1 cellular context compared by ENCODE assay signal in the genomic region with DNA sequence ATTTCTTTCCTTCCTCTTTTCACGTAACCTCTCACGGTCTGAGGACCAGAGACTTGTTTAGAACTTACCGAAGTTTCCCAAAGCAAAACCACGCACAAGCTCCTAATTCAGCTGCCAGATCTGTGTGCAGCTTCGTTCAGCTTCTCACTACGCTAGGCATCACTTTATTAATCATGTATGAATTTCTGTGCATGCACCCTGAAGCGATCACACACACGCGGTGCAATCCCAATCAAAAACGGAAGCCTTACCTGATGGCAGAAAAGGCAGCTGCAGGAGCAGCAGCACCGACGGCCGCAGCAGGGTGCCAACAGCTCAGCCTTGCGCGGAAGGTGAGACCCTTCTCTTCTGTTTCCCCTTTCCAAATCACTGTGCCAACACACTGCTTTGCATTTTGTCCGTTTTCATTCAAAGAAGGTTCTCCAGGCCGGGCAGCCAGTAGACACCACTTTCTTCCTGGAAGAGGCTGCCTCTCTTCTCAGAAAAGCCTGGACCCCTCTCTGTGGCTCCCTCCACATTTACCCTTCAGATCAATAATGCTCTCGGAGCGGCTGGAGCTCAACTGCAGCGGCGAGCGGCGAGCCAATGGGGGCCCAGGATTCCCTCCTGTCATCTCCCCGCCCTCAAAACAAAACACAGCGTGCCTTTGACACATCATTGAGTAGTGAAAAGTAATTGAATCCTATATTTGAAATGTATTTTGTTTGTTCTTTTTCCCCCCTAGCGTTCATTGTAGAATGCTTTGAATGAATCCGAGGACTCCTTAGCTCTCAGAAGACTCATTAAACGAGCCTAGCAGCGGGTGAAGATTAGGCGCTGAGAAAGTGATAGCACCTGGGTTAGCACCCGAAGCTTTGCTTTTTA.
TF ChIP-seq lines count a peak whose summit lies in the region.

A gene (minus strand): TSS at position 538 of the 864 bp plus-strand sequence.

TF ChIP-seq in HepG2, 621 proteins besides CTCF, POLR2A, EP300 and RAD21 (continued from another document):
- TF ChIP-seq ZSCAN30 (CRISPR knock-in tag; IDR thresholded peaks at IDR 0.05), result no peak
- no peak for TF ChIP-seq SAP130 (CRISPR knock-in tag; IDR thresholded peaks at IDR 0.05; ENCODE audit: low read depth)
- TF ChIP-seq HDAC1 (CRISPR knock-in tag; IDR thresholded peaks at IDR 0.05), result no peak
- TF ChIP-seq, protein P1, sequence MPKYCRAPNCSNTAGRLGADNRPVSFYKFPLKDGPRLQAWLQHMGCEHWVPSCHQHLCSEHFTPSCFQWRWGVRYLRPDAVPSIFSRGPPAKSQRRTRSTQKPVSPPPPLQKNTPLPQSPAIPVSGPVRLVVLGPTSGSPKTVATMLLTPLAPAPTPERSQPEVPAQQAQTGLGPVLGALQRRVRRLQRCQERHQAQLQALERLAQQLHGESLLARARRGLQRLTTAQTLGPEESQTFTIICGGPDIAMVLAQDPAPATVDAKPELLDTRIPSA (CRISPR knock-in tag; IDR thresholded peaks at IDR 0.05; ENCODE audit: borderline replicate concordance), result no peak
- no peak for TF ChIP-seq EZH2 (conservative IDR thresholded peaks at IDR 0.05; ENCODE audit: low read depth, low read length)
- no peak for TF ChIP-seq DNMT1 (CRISPR knock-in tag; IDR thresholded peaks at IDR 0.05)
- TF ChIP-seq SUZ12 (IDR thresholded peaks at IDR 0.05; ENCODE audit: low read depth, low read length), result no peak
- TF ChIP-seq, protein P2, sequence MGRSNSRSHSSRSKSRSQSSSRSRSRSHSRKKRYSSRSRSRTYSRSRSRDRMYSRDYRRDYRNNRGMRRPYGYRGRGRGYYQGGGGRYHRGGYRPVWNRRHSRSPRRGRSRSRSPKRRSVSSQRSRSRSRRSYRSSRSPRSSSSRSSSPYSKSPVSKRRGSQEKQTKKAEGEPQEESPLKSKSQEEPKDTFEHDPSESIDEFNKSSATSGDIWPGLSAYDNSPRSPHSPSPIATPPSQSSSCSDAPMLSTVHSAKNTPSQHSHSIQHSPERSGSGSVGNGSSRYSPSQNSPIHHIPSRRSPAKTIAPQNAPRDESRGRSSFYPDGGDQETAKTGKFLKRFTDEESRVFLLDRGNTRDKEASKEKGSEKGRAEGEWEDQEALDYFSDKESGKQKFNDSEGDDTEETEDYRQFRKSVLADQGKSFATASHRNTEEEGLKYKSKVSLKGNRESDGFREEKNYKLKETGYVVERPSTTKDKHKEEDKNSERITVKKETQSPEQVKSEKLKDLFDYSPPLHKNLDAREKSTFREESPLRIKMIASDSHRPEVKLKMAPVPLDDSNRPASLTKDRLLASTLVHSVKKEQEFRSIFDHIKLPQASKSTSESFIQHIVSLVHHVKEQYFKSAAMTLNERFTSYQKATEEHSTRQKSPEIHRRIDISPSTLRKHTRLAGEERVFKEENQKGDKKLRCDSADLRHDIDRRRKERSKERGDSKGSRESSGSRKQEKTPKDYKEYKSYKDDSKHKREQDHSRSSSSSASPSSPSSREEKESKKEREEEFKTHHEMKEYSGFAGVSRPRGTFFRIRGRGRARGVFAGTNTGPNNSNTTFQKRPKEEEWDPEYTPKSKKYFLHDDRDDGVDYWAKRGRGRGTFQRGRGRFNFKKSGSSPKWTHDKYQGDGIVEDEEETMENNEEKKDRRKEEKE (IDR thresholded peaks at IDR 0.05), result no peak
- TF ChIP-seq ZNF484 (CRISPR knock-in tag; IDR thresholded peaks at IDR 0.05; ENCODE audit: borderline replicate concordance, low read depth), result no peak
- TF ChIP-seq NFE2L1 (CRISPR knock-in tag; IDR thresholded peaks at IDR 0.05; ENCODE audit: borderline replicate concordance), result no peak
- no peak for TF ChIP-seq ZFX (CRISPR knock-in tag; IDR thresholded peaks at IDR 0.05; ENCODE audit: low read depth)
- TF ChIP-seq POLR2AphosphoS5 (IDR thresholded peaks at IDR 0.05; ENCODE audit: low read depth, low read length), result no peak
